In genomic region chr2:240646900-240647502, GRCh38 we compare ENCODE assay signal across 1 cellular context.
TF ChIP-seq lines count a peak whose summit lies in the region.

No MANE protein-coding gene starts in this region.

TF ChIP-seq in GM23338, 12 proteins besides CTCF, POLR2A, EP300 and RAD21 (continued from another document):
- no peak for TF ChIP-seq ETS1 (IDR thresholded peaks at IDR 0.05)
- TF ChIP-seq NANOG (IDR thresholded peaks at IDR 0.05; ENCODE audit: borderline replicate concordance) = no peak
- no peak for TF ChIP-seq ZNF331 (CRISPR knock-in tag; IDR thresholded peaks at IDR 0.05; ENCODE audit: low read depth)
- TF ChIP-seq ZNF462 (CRISPR knock-in tag; IDR thresholded peaks at IDR 0.05) = no peak
- no peak for TF ChIP-seq STAT1 (IDR thresholded peaks at IDR 0.05; ENCODE audit: unreplicated experiment)
- TF ChIP-seq JUNB (IDR thresholded peaks at IDR 0.05; ENCODE audit: unreplicated experiment) = no peak
